2 cellular contexts compared by ENCODE assay signal in the genomic region with DNA sequence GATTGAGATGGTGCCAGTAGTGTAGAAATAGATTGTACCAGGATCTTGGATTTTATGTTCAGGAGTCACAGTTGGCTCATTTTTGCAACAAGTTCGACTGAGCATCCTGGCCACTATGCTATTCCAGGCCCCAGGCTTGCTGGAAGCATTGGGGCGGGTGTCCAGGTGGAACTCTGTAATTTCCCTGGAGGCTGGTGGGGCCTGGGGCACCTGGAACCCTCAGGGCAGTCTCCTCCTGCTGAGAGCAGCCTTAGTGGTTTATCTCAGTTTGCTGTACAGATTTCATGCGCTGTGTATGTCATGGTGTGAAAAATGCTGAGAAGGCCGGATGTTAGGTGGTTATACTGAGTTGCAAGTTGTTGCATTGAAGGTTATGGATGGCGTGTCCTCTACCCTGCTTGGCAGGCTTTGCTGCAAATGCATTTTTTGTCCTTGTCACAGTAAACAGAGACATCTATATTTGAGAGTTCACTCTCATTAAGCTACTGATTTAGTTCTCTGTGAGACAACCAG.
TF ChIP-seq lines count a peak whose summit lies in the region.

No MANE protein-coding gene starts in this region.

TF ChIP-seq in GM12891, 5 proteins besides CTCF, POLR2A, EP300 and RAD21 (continued from another document):
- TF ChIP-seq SPI1 (IDR thresholded peaks at IDR 0.05; ENCODE audit: low read depth, low read length): no peak
- TF ChIP-seq POU2F2 (IDR thresholded peaks at IDR 0.05; ENCODE audit: low read depth, low read length): no peak
- TF ChIP-seq TAF1 (IDR thresholded peaks at IDR 0.05; ENCODE audit: low read depth, low read length): no peak

TF ChIP-seq in H1, 55 proteins besides CTCF, POLR2A, EP300 and RAD21 (continued from another document):
- TF ChIP-seq SP1 (IDR thresholded peaks at IDR 0.05; ENCODE audit: low read depth, low read length) (no peak), SAP30 (IDR thresholded peaks at IDR 0.05; ENCODE audit: insufficient read depth, insufficient replicate concordance, low read length) (no peak), TAF7 (optimal IDR thresholded peaks at IDR 0.05; ENCODE audit: borderline replicate concordance, low read depth, low read length) (no peak), POLR2AphosphoS5 (IDR thresholded peaks at IDR 0.05; ENCODE audit: low read depth, low read length) (no peak), BCL11A (IDR thresholded peaks at IDR 0.05; ENCODE audit: low read depth in 2 of 2, low read length in 2 of 2) (no peak), ASH2L (IDR thresholded peaks at IDR 0.05; ENCODE audit: low read length) (no peak), TCF12 (IDR thresholded peaks at IDR 0.05; ENCODE audit: low read depth, low read length) (no peak), MAFK (IDR thresholded peaks at IDR 0.05; ENCODE audit: low read depth, low read length) (no peak), NANOG (IDR thresholded peaks at IDR 0.05; ENCODE audit: insufficient read depth, low read depth, low read length, poor library complexity, severe bottlenecking) (no peak), USF2 (IDR thresholded peaks at IDR 0.05; ENCODE audit: low read length) (no peak), JUN (IDR thresholded peaks at IDR 0.05; ENCODE audit: low read depth, low read length) (no peak), BACH1 (IDR thresholded peaks at IDR 0.05; ENCODE audit: low read length) (no peak), CTBP2 (IDR thresholded peaks at IDR 0.05; ENCODE audit: borderline replicate concordance, insufficient read depth, insufficient read length, low read length) (no peak), NRF1 (IDR thresholded peaks at IDR 0.05; ENCODE audit: low read depth, low read length) (no peak), EGR1 (IDR thresholded peaks at IDR 0.05; ENCODE audit: borderline replicate concordance, low read depth, low read length) (no peak), SIN3A (conservative IDR thresholded peaks at IDR 0.05 in 1 of 2, IDR thresholded peaks at IDR 0.05 in 1 of 2; ENCODE audit: low read depth in 1 of 2, low read length in 2 of 2) (no peak)
- TF ChIP-seq, protein P1, sequence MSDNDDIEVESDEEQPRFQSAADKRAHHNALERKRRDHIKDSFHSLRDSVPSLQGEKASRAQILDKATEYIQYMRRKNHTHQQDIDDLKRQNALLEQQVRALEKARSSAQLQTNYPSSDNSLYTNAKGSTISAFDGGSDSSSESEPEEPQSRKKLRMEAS (IDR thresholded peaks at IDR 0.05): no peak
